Comparison of ENCODE assay signal across 9 cellular contexts in genomic region chr13:101127741-101128353, GRCh38.
DNase-seq lines count a peak whose midpoint lies in the region; ATAC-seq and TF ChIP-seq lines count a peak whose summit lies in the region.
"Had no signal": no experiment of that assay in that cellular context is flagged by ENCODE, and none has a peak within 500 bp of the region (broad histone marks: within the 10 kb centered on the region; RNA-seq: fewer than 3 reads in every experiment).

No MANE protein-coding gene starts in this region.

- no peaks in the 10 kb centered on the region for H3K36me3 Mint-ChIP-seq in activated T-cell treated with anti-CD3 and anti-CD28 coated beads, Interleukin-2, amount 50 U/mL, for 4 hours (ENCODE audit: insufficient read depth)
- H3K36me3 Mint-ChIP-seq in endodermal cell (ENCODE audit: low read depth): no peaks in the 10 kb centered on the region

- peak; percentile 90 for TF ChIP-seq CTCF in endodermal cell (conservative IDR thresholded peaks at IDR 0.05)

- H3K9ac ChIP-seq in endodermal cell (ENCODE audit: extremely low read depth, low read length, poor library complexity, severe bottlenecking): no peak overlapping the region

- no peaks in the 10 kb centered on the region for H3K36me3 ChIP-seq in endodermal cell (ENCODE audit: control insufficient read depth, insufficient read depth, low read length)

- DNase-seq in activated T-cell treated with anti-CD3 and anti-CD28 coated beads, Interleukin-2, amount 50 U/mL, for 4 hours: no peak
- DNase-seq in activated T-cell treated with anti-CD3 and anti-CD28 coated beads, Interleukin-2, amount 50 U/mL, for 48 hours: no peak
- DNase-seq in RPMI8226: peak; percentile 40
- DNase-seq in endodermal cell: no peak
- DNase-seq in middle frontal gyrus (ENCODE audit: extremely low spot score, low spot score): peak; percentile 55
- no peak for DNase-seq in T1000 (lab: John Stamatoyannopoulos, UW)

- no peaks in the 10 kb centered on the region for H3K9me3 Mint-ChIP-seq in activated T-cell treated with anti-CD3 and anti-CD28 coated beads, Interleukin-2, amount 50 U/mL, for 4 hours
- H3K9me3 Mint-ChIP-seq in endodermal cell: no peaks in the 10 kb centered on the region

- no peak overlapping the region for H3K27ac Mint-ChIP-seq in endodermal cell

- no peak overlapping the region for H3K4me3 ChIP-seq in endodermal cell (ENCODE audit: low read length)

- peak; percentile 62 for TF ChIP-seq RAD21 in Ishikawa (IDR thresholded peaks at IDR 0.05; ENCODE audit: low read depth)

- H3K4me3 Mint-ChIP-seq in activated T-cell treated with anti-CD3 and anti-CD28 coated beads, Interleukin-2, amount 50 U/mL, for 4 hours: no peak overlapping the region
- no peak overlapping the region for H3K4me3 Mint-ChIP-seq in endodermal cell

- no peaks in the 10 kb centered on the region for H3K27me3 ChIP-seq in endodermal cell (ENCODE audit: control insufficient read depth, insufficient read depth, low read length, poor library complexity, severe bottlenecking)

- H3K4me1 Mint-ChIP-seq in activated T-cell treated with anti-CD3 and anti-CD28 coated beads, Interleukin-2, amount 50 U/mL, for 4 hours (ENCODE audit: low read depth): no peaks in the 10 kb centered on the region
- H3K4me1 Mint-ChIP-seq in endodermal cell: no peaks in the 10 kb centered on the region

- no peak overlapping the region for H3K27ac ChIP-seq in endodermal cell (ENCODE audit: low read depth, low read length)
- H3K27ac ChIP-seq: epithelial cell of prostate had no signal

- 81 to 100% methylated on average over 2 to 4 of the region's 5 CpGs for WGBS in endodermal cell (ENCODE audit: insufficient coverage in 1 of 2, insufficient read length in 1 of 2), 2 experiments

- no peak for TF ChIP-seq EP300 in Ishikawa (IDR thresholded peaks at IDR 0.05; ENCODE audit: borderline replicate concordance)

- peaks cover 3% of the 10 kb centered on the region for H3K27me3 Mint-ChIP-seq in activated T-cell treated with anti-CD3 and anti-CD28 coated beads, Interleukin-2, amount 50 U/mL, for 4 hours (ENCODE audit: low read depth)
- H3K27me3 Mint-ChIP-seq in endodermal cell (ENCODE audit: insufficient read depth): no peaks in the 10 kb centered on the region

- ATAC-seq in activated T-cell treated with anti-CD3 and anti-CD28 coated beads, Interleukin-2, amount 50 U/mL, for 4 hours: peak; percentile 59 to 62
- ATAC-seq in GM21576 (IDR thresholded peaks at IDR 0.05; ENCODE audit: unreplicated experiment): peak; percentile 91

- H3K4me1 ChIP-seq in endodermal cell (ENCODE audit: control insufficient read depth, insufficient read depth, low read length): no peaks in the 10 kb centered on the region

- H3K9me3 ChIP-seq in endodermal cell (ENCODE audit: control insufficient read depth, low read length): no peaks in the 10 kb centered on the region

TF ChIP-seq in Ishikawa, 13 proteins besides CTCF, POLR2A, EP300 and RAD21:
- TF ChIP-seq USF1 (IDR thresholded peaks at IDR 0.05) (no peak), NFIC (IDR thresholded peaks at IDR 0.05) (no peak), CEBPB (IDR thresholded peaks at IDR 0.05) (no peak)

Comparison
In these comparisons a context has a peak if more than half of its experiments do, and no peak if none do; other contexts are left out.
1. DNase-seq: peak in RPMI8226 (single experiment) and middle frontal gyrus (single experiment); none in activated T-cell treated with anti-CD3 and anti-CD28 coated beads, Interleukin-2, amount 50 U/mL, for 4 hours (single experiment), activated T-cell treated with anti-CD3 and anti-CD28 coated beads, Interleukin-2, amount 50 U/mL, for 48 hours (0 of 2), endodermal cell (single experiment) and T1000 (single experiment).